12 cellular contexts compared by ENCODE assay signal in the genomic region with DNA sequence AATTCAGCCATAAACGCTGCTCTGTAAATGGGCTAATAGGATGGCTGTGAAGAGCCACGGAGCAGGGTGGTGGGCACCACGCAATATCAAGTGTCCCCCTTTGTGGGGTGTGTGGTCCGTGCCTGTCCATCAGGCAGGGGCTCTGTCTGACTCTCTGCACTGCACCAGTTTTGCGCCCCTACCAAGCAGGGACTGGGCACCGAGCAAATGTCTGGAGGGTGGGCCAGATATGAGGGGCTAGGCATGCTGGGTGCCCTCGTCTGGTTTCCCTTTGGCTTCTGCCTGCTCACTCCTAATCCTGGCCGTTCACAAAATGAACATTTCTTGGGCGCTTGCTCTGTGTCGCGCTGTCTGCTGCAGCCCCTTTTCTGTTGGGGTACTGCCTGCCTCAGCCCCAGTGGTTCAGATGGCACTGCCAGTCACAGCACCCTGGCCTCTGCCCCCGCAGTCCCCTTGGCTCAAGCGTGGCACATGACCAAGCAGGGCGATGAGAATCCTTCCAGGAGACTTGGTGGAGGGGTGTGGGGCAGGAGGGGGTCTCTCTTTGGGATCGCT. TPM values are rescaled to one million over a fixed set of nuclear protein-coding genes. Genes with fewer than 3 reads are reported as not detected.
DNase-seq lines count a peak whose midpoint lies in the region; ATAC-seq and TF ChIP-seq lines count a peak whose summit lies in the region.
"Had no signal": no experiment of that assay in that cellular context is flagged by ENCODE, and none has a peak within 500 bp of the region (broad histone marks: within the 10 kb centered on the region; RNA-seq: fewer than 3 reads in every experiment).

No MANE protein-coding gene starts in this region.

- H3K27ac ChIP-seq in right lobe of liver (peak overlapping the region in 2 of 3 donors; percentile 55 to 68), sigmoid colon (no peak overlapping the region), esophagus muscularis mucosa (replicated peaks in 1 of 4) (no peak overlapping the region)

- TF ChIP-seq EP300 in sigmoid colon (IDR thresholded peaks at IDR 0.05) (no peak), esophagus muscularis mucosa (IDR thresholded peaks at IDR 0.05) (no peak)

- H3K9me3 ChIP-seq in right lobe of liver: no peaks in the 10 kb centered on the region
- peaks cover 0 to 6% (median 3%) of the 10 kb centered on the region in 4 donors for H3K9me3 ChIP-seq in sigmoid colon
- H3K9me3 ChIP-seq in esophagus muscularis mucosa: peaks cover 0 to 15% (median 11%) of the 10 kb centered on the region in 4 donors

- H3K27me3 Mint-ChIP-seq in IgD-negative memory B cell: no peaks in the 10 kb centered on the region
- H3K27me3 Mint-ChIP-seq in brain: no peaks in the 10 kb centered on the region

- H3K4me3 Mint-ChIP-seq in IgD-negative memory B cell (peak overlapping the region in 3 of 4 donors; percentile 25 to 61 (median 55)), brain (peak overlapping the region in 3 of 5 experiments; percentile 79 to 83 (median 80))
- H3K4me3 Mint-ChIP-seq: HFFc6 had no signal

- peak overlapping the region in 2 of 3 donors; percentile 44 to 95 for H3K27ac Mint-ChIP-seq in IgD-negative memory B cell
- H3K27ac Mint-ChIP-seq in brain: peak overlapping the region in 3 of 5 experiments; percentile 11 to 94 (median 64)
- H3K27ac Mint-ChIP-seq: HFFc6 had no signal

- H3K4me1 Mint-ChIP-seq in IgD-negative memory B cell (peaks cover 7 to 26% (median 10%) of the 10 kb centered on the region in 3 donors), brain (peaks cover 33% of the 10 kb centered on the region)

- H3K27me3 ChIP-seq in right lobe of liver (no peaks in the 10 kb centered on the region), sigmoid colon (no peaks in the 10 kb centered on the region), esophagus muscularis mucosa (no peaks in the 10 kb centered on the region)

- ATAC-seq in right lobe of liver (no peak), GM21367 (IDR thresholded peaks at IDR 0.05; ENCODE audit: unreplicated experiment) (no peak), GM19023 (IDR thresholded peaks at IDR 0.05; ENCODE audit: unreplicated experiment) (no peak)

- TF ChIP-seq CTCF in brain (conservative IDR thresholded peaks at IDR 0.05) (no peak), right lobe of liver (IDR thresholded peaks at IDR 0.05) (no peak), sigmoid colon (IDR thresholded peaks at IDR 0.05) (no peak), esophagus muscularis mucosa (IDR thresholded peaks at IDR 0.05) (no peak)

- DNase-seq in right lobe of liver (peak in 1 of 3 donors; percentile 38), sigmoid colon (peak; percentile 46), esophagus muscularis mucosa (ENCODE audit: extremely low spot score) (no peak)
- DNase-seq: activated T-cell treated with anti-CD3 and anti-CD28 coated beads, Interleukin-2, amount 50 U/mL, for 1 hour; anterior cingulate cortex; HFFc6; NCI-H2171; NK-92 treated with Interleukin-12 subunit alpha and Interleukin-12 subunit beta, amount 100 ng/mL, for 24 hours had no signal

- H3K4me1 ChIP-seq in right lobe of liver: peaks cover 0 to 40% (median 19%) of the 10 kb centered on the region in 4 donors
- H3K4me1 ChIP-seq in sigmoid colon: peaks cover 0 to 28% (median 26%) of the 10 kb centered on the region in 4 donors
- peaks cover 33 to 48% (median 38%) of the 10 kb centered on the region in 4 donors for H3K4me1 ChIP-seq in esophagus muscularis mucosa

- H3K36me3 Mint-ChIP-seq in IgD-negative memory B cell (no peaks in the 10 kb centered on the region), brain (no peaks in the 10 kb centered on the region)

- intact Hi-C loops in right lobe of liver (cut with DNase I): loop anchor here in 1 of 2 donors (10.0 kb wide), 1 partner anchor 80 kb away; no protein-coding TSS in a partner anchor
- intact Hi-C loops in sigmoid colon (cut with DNase I): no loop called here
- intact Hi-C loops in esophagus muscularis mucosa (cut with DNase I): no loop called here

- H3K36me3 ChIP-seq in right lobe of liver (no peaks in the 10 kb centered on the region), sigmoid colon (no peaks in the 10 kb centered on the region), esophagus muscularis mucosa (no peaks in the 10 kb centered on the region)

- no peak overlapping the region for H3K4me3 ChIP-seq in right lobe of liver
- H3K4me3 ChIP-seq in sigmoid colon: no peak overlapping the region
- H3K4me3 ChIP-seq in esophagus muscularis mucosa: no peak overlapping the region

- peaks cover 0 to 12% (median 3%) of the 10 kb centered on the region in 3 donors for H3K9me3 Mint-ChIP-seq in IgD-negative memory B cell
- H3K9me3 Mint-ChIP-seq in brain: peaks cover 0 to 15% (median 4%) of the 10 kb centered on the region in 5 experiments

- 75% methylated on average over 2 of the region's 15 CpGs for WGBS in right lobe of liver (ENCODE audit: insufficient coverage, low coverage, low lambda C conversion rate, missing lambda C conversion rate)
- WGBS in sigmoid colon, 2 donors: 86 to 92% methylated on average over 15 of the region's 15 CpGs
- 86% methylated on average over 15 of the region's 15 CpGs for WGBS in esophagus muscularis mucosa

- TF ChIP-seq POLR2A in right lobe of liver (IDR thresholded peaks at IDR 0.05) (no peak), sigmoid colon (IDR thresholded peaks at IDR 0.05) (no peak), esophagus muscularis mucosa (IDR thresholded peaks at IDR 0.05; ENCODE audit: low read depth) (no peak)

RNA-seq across cellular contexts. Expression of a gene that starts 37.1 kb away (rescaled TPM):
- polyA plus RNA-seq in IgD-negative memory B cell (5.2 TPM), brain (ENCODE audit: insufficient read depth, low read depth, low replicate concordance) (1.5 TPM), sigmoid colon (1 to 10 TPM in 1 of 3 donors, under 1 TPM in 2; 0.23 to 5.0 (median 0.60) TPM)
- total RNA-seq in right lobe of liver (1 to 10 TPM; 2.9 to 8.2 (median 5.0) TPM), sigmoid colon (1 to 10 TPM in 2 of 4 donors, under 1 TPM in 2; 0.81 to 2.5 (median 1.5) TPM), esophagus muscularis mucosa (1 to 10 TPM; 2.5 to 2.7 (median 2.6) TPM)

RNA-seq across cellular contexts. Expression of a gene that starts 45.7 kb away (rescaled TPM):
- polyA plus RNA-seq in IgD-negative memory B cell (18.4 TPM), brain (ENCODE audit: insufficient read depth, low read depth, low replicate concordance) (12.6 TPM), sigmoid colon (10 to 100 TPM; 22.8 to 57.2 (median 28.9) TPM)
- total RNA-seq in right lobe of liver (10 to 100 TPM; 29.7 to 72.0 (median 34.8) TPM), sigmoid colon (10 to 100 TPM; 11.6 to 46.2 (median 18.4) TPM), esophagus muscularis mucosa (100 to 1,000 TPM in 1 of 4 donors, 10 to 100 TPM in 3; 20.0 to 126 (median 63.8) TPM)

Comparison
In these comparisons a context has a peak if more than half of its experiments do, and no peak if none do; other contexts are left out.
1. H3K27ac ChIP-seq: peak in right lobe of liver (2 of 3); none in sigmoid colon (0 of 4) and esophagus muscularis mucosa (0 of 4).